In the genomic region with DNA sequence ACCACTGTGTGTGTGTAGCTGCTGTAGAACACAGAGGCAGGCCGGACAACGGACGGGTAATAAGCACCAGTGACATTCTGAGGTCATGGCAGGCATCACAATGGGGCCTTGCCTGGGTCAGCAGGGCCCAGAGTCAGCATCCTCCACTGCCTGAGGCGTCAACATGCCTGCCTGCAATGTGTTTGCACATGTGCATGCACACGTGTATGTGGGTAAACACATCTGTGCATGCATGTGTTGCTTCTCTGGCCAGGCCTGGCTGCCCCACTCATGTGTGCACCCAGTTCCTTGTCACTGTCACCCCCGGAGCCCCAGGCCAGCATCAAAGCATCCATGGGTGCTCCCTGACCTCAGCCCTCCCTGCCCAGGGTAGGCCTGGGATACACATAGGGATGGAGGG, we compare ENCODE assay signal across 35 cellular contexts. TPM values are rescaled to one million over a fixed set of nuclear protein-coding genes. Genes with fewer than 3 reads are reported as not detected.
"Had no signal": no experiment of that assay in that cellular context is flagged by ENCODE, and none has a peak within 500 bp of the region (broad histone marks: within the 10 kb centered on the region; RNA-seq: fewer than 3 reads in every experiment).

No MANE protein-coding gene starts in this region.

- DNase-seq: activated B cell treated with CpG ODN at 0.5 μM for 24 hours; activated CD4-positive, alpha-beta memory T cell treated with anti-CD3 and anti-CD28 coated beads for 36 hours; activated CD4-positive, alpha-beta T cell treated with anti-CD3 and anti-CD28 coated beads for 4 hours; activated CD4-positive, alpha-beta T cell treated with anti-CD3 and anti-CD28 coated beads, Interleukin-2, amount 50 U/mL, for 1 hour; activated CD4-positive, CD25-positive, alpha-beta regulatory T cell treated with anti-CD3 and anti-CD28 coated beads, Interleukin-2, amount 50 U/mL, for 72 hours; activated CD8-positive, alpha-beta memory T cell treated with anti-CD3 and anti-CD28 coated beads, Interleukin-2, amount 50 U/mL, for 48 hours; activated effector memory CD4-positive, alpha-beta T cell treated with Interleukin-2 at 50 U/mL for 16 hours; activated naive CD8-positive, alpha-beta T cell treated with anti-CD3 and anti-CD28 coated beads, Interleukin-2, amount 10 ng/mL, durations not matched to agents 7 days and 5 days; activated T-cell treated with anti-CD3 and anti-CD28 coated beads, Interleukin-2, amount 50 U/mL, for 48 hours; amygdala; caudate nucleus; NCI-H1092 treated with DMSO at 0.1 percent for 48 hours; NCI-H1417; NCI-H146; NCI-H187; NCI-H2029 treated with DMSO at 0.1 percent for 48 hours; NCI-H2107; NCI-H2171; NCI-H510A; NCI-H526; NCI-H748 treated with DMSO at 0.1 percent for 48 hours; NK-92 treated with Interleukin-12 subunit alpha and Interleukin-12 subunit beta, amount 100 ng/mL, for 24 hours; PC-9; SIG-M5; T-helper 1 cell; T-helper 2 cell; T-helper 9 cell had no signal

- H3K4me2 ChIP-seq: PC-9 had no signal

- H3K27ac ChIP-seq: ascending aorta, PC-9, RWPE1, VCaP had no signal

- H3K9me3 ChIP-seq: ascending aorta had no signal

- H3K27me3 ChIP-seq: ascending aorta had no signal

- H3K36me3 ChIP-seq: ascending aorta had no signal

- H3K4me1 ChIP-seq: ascending aorta had no signal

- H2AFZ ChIP-seq: PC-9 had no signal

- ATAC-seq: K562, Right ventricle myocardium inferior, SK-N-SH treated with all-trans-retinoic acid at 6 μM for 48 hours had no signal

- H3K4me3 ChIP-seq: ascending aorta, K562, PC-9 had no signal

- FAIRE-seq: K562, RCC 7860 had no signal

RNA-seq across cellular contexts. Expression of gene LGALS9, which starts 43.3 kb away (rescaled TPM):
- total RNA-seq: SK-MEL-5 had no signal
